In the genomic region with DNA sequence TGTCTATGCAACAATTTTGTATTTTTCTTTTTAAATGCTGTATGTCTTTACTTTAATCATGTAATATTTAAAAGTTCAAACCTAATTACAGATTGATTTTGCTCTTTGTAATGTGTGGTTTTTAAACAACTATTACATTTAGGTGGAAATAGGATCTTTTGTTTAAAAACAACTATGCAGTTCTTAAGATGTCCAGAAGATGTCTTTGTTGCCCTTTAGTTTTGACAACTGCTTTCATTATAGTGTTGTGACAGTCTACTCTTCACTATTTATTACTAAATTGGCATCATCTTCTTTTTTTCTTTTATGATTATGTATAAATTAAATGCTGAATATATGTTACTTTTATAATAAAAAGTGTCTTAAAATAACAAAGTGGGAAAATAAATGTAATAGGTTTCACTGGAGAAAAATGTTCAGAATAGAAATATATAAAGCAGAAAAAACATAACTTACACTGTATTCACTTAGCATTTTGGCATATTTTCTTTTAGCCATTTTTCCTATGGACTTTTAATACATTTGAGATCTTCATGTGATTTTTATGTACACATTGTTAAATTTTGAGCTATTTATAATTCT, we compare ENCODE assay signal across 8 cellular contexts. TPM values are rescaled to one million over a fixed set of nuclear protein-coding genes. Genes with fewer than 3 reads are reported as not detected.
DNase-seq lines count a peak whose midpoint lies in the region; ATAC-seq, FAIRE-seq and TF ChIP-seq lines count a peak whose summit lies in the region.

No MANE protein-coding gene starts in this region.

- BruUV-seq in OCI-LY7 (replicated peaks; lab: Mats Ljungman, UMichigan), result no TSS peak

- H3K36me3 ChIP-seq in GM23338 (ENCODE audit: insufficient read depth) (no peaks in the 10 kb centered on the region), OCI-LY7 (ENCODE audit: insufficient read depth, low read length) (no peaks in the 10 kb centered on the region)

- H3K27ac Mint-ChIP-seq in GM23338, result no peak overlapping the region

- H3K4me1 ChIP-seq in GM23338 (ENCODE audit: insufficient read depth), result no peaks in the 10 kb centered on the region
- H3K4me1 ChIP-seq in OCI-LY7 (ENCODE audit: insufficient read depth, low read length, poor library complexity, severe bottlenecking), result no peaks in the 10 kb centered on the region

- H3K79me2 ChIP-seq in GM23338 (replicated peaks; ENCODE audit: insufficient read depth) (no peaks in the 10 kb centered on the region), OCI-LY7 (ENCODE audit: insufficient read depth, low read depth, low read length) (no peaks in the 10 kb centered on the region)

- H3K27me3 ChIP-seq in GM23338 (ENCODE audit: insufficient read depth), result no peaks in the 10 kb centered on the region

- H3K27ac ChIP-seq in GM23338 (ENCODE audit: low read depth), result no peak overlapping the region
- no peak overlapping the region for H3K27ac ChIP-seq in OCI-LY7 (ENCODE audit: low read depth, low read length, poor library complexity, severe bottlenecking)

- peaks cover 2% of the 10 kb centered on the region for H3K27me3 Mint-ChIP-seq in GM23338 (ENCODE audit: insufficient read depth, low read depth, poor library complexity)

- no peaks in the 10 kb centered on the region for H3K36me3 Mint-ChIP-seq in GM23338 (ENCODE audit: low read depth)

- in situ Hi-C loops in Caki2 (cut with HindIII; ENCODE audit: low pct_unique_long_range_greater_than_20kb, low sequenced_read_pairs), result no loop called here

- H3K4me3 Mint-ChIP-seq in GM23338, result no peak overlapping the region

- TF ChIP-seq CTCF in GM23338 (conservative IDR thresholded peaks at IDR 0.05; ENCODE audit: low read depth in 2 of 2) (peak in 1 of 2 experiments; percentile 51; a peak in 3 of 4 replicates), OCI-LY7 (conservative IDR thresholded peaks at IDR 0.05; ENCODE audit: low read length) (peak; percentile 91), epithelial cell of proximal tubule (conservative IDR thresholded peaks at IDR 0.05; ENCODE audit: low read depth, low read length) (peak; percentile 59)

- H3K4me2 ChIP-seq in GM23338 (no peak overlapping the region), OCI-LY7 (ENCODE audit: low read length) (no peak overlapping the region)

- H3K4me1 Mint-ChIP-seq in GM23338, result no peaks in the 10 kb centered on the region

- H3F3A ChIP-seq in GM23338 (replicated peaks; ENCODE audit: low read depth), result no peaks in the 10 kb centered on the region

- H3K9me3 Mint-ChIP-seq in GM23338, result no peaks in the 10 kb centered on the region

- no peak overlapping the region for H3K4me3 ChIP-seq in GM23338
- H3K4me3 ChIP-seq in OCI-LY7 (ENCODE audit: low read depth, low read length, poor library complexity, severe bottlenecking), result no peak overlapping the region
- H3K4me3 ChIP-seq in epithelial cell of proximal tubule (ENCODE audit: low read depth, low read length), result no peak overlapping the region

- no peaks in the 10 kb centered on the region for H4K20me1 ChIP-seq in GM23338 (replicated peaks; ENCODE audit: insufficient read depth)
- H4K20me1 ChIP-seq in OCI-LY7 (ENCODE audit: insufficient read depth, low read length), result no peaks in the 10 kb centered on the region

- DNase-seq in Caki2 (ENCODE audit: low read depth), result peak; percentile 1
- DNase-seq in GM23338 (ENCODE audit: low spot score), result peak; percentile 37
- DNase-seq in OCI-LY7 (ENCODE audit: low spot score), result peak; percentile 59
- no peak for DNase-seq in epithelial cell of proximal tubule (ENCODE audit: low read depth)
- peak; percentile 76 for DNase-seq in pons (ENCODE audit: low spot score)
- DNase-seq in GM19239 (ENCODE audit: insufficient read length, low spot score), result no peak
- no peak for DNase-seq in stimulated activated CD4-positive, alpha-beta T cell treated with anti-CD3 and anti-CD28 coated beads, Interleukin-12 subunit alpha, Interleukin-12 subunit beta, amount 100 ng/mL, for 4 hours
- no peak for DNase-seq in ureter (ENCODE audit: low spot score)

- no peak for FAIRE-seq in GM19239 (lab: Jason Lieb, UNC)

- no peak overlapping the region for H2AFZ ChIP-seq in GM23338
- no peak overlapping the region for H2AFZ ChIP-seq in OCI-LY7 (ENCODE audit: low read length)

- no peak for ATAC-seq in GM23338

- intact Hi-C loops in OCI-LY7 (cut with micrococcal nuclease; ENCODE audit: unreplicated experiment), result loop anchor here (1.0 to 5.0 kb wide), 4 partner anchors 97 to 498 kb away; partner anchors contain the start of gene DHRS7

- POLR2A ChIA-PET in OCI-LY7 (lab: Charles Lee), result interaction anchor here (0.6 to 1.4 kb wide), 7 partner anchors 81 to 389 kb away, joined by 3 to 5 read pairs (median 3); partner anchors contain the start of gene DHRS7

- H3K9me2 ChIP-seq in GM23338 (ENCODE audit: insufficient read depth) (no peaks in the 10 kb centered on the region), OCI-LY7 (ENCODE audit: insufficient read depth, low read length) (no peaks in the 10 kb centered on the region)

- H3K9me3 ChIP-seq in OCI-LY7 (ENCODE audit: low read length), result no peaks in the 10 kb centered on the region

- CTCF ChIA-PET in OCI-LY7 (lab: Charles Lee; ENCODE audit: unreplicated experiment), result interaction anchor here (0.6 to 1.7 kb wide), 2 partner anchors 120 to 925 kb away, joined by 3 to 8 read pairs; no protein-coding TSS in a partner anchor

TF ChIP-seq in GM23338, 12 proteins besides CTCF, POLR2A, EP300 and RAD21 (continues in another document):
- TF ChIP-seq, protein P1, sequence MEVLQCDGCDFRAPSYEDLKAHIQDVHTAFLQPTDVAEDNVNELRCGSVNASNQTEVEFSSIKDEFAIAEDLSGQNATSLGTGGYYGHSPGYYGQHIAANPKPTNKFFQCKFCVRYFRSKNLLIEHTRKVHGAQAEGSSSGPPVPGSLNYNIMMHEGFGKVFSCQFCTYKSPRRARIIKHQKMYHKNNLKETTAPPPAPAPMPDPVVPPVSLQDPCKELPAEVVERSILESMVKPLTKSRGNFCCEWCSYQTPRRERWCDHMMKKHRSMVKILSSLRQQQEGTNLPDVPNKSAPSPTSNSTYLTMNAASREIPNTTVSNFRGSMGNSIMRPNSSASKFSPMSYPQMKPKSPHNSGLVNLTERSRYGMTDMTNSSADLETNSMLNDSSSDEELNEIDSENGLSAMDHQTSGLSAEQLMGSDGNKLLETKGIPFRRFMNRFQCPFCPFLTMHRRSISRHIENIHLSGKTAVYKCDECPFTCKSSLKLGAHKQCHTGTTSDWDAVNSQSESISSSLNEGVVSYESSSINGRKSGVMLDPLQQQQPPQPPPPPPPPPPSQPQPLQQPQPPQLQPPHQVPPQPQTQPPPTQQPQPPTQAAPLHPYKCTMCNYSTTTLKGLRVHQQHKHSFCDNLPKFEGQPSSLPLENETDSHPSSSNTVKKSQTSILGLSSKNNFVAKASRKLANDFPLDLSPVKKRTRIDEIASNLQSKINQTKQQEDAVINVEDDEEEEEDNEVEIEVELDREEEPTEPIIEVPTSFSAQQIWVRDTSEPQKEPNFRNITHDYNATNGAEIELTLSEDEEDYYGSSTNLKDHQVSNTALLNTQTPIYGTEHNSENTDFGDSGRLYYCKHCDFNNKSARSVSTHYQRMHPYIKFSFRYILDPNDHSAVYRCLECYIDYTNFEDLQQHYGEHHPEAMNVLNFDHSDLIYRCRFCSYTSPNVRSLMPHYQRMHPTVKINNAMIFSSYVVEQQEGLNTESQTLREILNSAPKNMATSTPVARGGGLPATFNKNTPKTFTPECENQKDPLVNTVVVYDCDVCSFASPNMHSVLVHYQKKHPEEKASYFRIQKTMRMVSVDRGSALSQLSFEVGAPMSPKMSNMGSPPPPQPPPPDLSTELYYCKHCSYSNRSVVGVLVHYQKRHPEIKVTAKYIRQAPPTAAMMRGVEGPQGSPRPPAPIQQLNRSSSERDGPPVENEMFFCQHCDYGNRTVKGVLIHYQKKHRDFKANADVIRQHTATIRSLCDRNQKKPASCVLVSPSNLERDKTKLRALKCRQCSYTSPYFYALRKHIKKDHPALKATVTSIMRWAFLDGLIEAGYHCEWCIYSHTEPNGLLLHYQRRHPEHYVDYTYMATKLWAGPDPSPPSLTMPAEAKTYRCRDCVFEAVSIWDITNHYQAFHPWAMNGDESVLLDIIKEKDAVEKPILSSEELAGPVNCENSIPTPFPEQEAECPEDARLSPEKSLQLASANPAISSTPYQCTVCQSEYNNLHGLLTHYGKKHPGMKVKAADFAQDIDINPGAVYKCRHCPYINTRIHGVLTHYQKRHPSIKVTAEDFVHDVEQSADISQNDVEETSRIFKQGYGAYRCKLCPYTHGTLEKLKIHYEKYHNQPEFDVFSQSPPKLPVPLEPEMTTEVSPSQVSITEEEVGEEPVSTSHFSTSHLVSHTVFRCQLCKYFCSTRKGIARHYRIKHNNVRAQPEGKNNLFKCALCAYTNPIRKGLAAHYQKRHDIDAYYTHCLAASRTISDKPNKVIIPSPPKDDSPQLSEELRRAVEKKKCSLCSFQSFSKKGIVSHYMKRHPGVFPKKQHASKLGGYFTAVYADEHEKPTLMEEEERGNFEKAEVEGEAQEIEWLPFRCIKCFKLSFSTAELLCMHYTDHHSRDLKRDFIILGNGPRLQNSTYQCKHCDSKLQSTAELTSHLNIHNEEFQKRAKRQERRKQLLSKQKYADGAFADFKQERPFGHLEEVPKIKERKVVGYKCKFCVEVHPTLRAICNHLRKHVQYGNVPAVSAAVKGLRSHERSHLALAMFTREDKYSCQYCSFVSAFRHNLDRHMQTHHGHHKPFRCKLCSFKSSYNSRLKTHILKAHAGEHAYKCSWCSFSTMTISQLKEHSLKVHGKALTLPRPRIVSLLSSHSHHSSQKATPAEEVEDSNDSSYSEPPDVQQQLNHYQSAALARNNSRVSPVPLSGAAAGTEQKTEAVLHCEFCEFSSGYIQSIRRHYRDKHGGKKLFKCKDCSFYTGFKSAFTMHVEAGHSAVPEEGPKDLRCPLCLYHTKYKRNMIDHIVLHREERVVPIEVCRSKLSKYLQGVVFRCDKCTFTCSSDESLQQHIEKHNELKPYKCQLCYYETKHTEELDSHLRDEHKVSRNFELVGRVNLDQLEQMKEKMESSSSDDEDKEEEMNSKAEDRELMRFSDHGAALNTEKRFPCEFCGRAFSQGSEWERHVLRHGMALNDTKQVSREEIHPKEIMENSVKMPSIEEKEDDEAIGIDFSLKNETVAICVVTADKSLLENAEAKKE (CRISPR knock-in tag; IDR thresholded peaks at IDR 0.05), result no peak
- TF ChIP-seq POLR2AphosphoS5 (IDR thresholded peaks at IDR 0.05; ENCODE audit: low read depth), result no peak
- TF ChIP-seq JUNB (IDR thresholded peaks at IDR 0.05; ENCODE audit: unreplicated experiment), result no peak
- TF ChIP-seq NANOG (IDR thresholded peaks at IDR 0.05; ENCODE audit: borderline replicate concordance), result no peak
- TF ChIP-seq ZNF114 (CRISPR knock-in tag; IDR thresholded peaks at IDR 0.05), result no peak
- TF ChIP-seq EZH2phosphoT487 (IDR thresholded peaks at IDR 0.05; ENCODE audit: unreplicated experiment), result no peak

RNA-seq across cellular contexts. Expression of gene PCNX4, which starts 27.1 kb away (rescaled TPM):
- total RNA-seq in Caki2 (2014; rRNA removed; shearing (Covaris generic); ENCODE audit: low replicate concordance), result 30.7 and 58.9 TPM in 2 replicates
- 77.5 and 99.9 TPM in 2 replicates for total RNA-seq in GM23338 (2014; rRNA removed; shearing (Covaris generic))
- 20.8 and 22.9 TPM in 2 replicates for polyA plus RNA-seq in GM23338 (2016; fragmentation: Nextera tagmentation; extraction: Ambion mirVana)
- total RNA-seq in OCI-LY7 (2014; rRNA removed; shearing (Covaris generic)), result 47.0 and 49.1 TPM in 2 replicates
- 54.4 and 64.2 TPM in 2 replicates for total RNA-seq in OCI-LY7 (2022)
- 39.1 and 63.8 TPM in 2 replicates for total RNA-seq in epithelial cell of proximal tubule
- 47.4 TPM for total RNA-seq in ureter

Comparison
In these comparisons a context has a peak if more than half of its experiments do, and no peak if none do; other contexts are left out.
1. DNase-seq: peak in Caki2 (single experiment), GM23338 (single experiment), OCI-LY7 (single experiment) and pons (single experiment); none in epithelial cell of proximal tubule (single experiment), GM19239 (single experiment), stimulated activated CD4-positive, alpha-beta T cell treated with anti-CD3 and anti-CD28 coated beads, Interleukin-12 subunit alpha, Interleukin-12 subunit beta, amount 100 ng/mL, for 4 hours (single experiment) and ureter (single experiment).